21 cellular contexts compared by ENCODE assay signal in the genomic region with DNA sequence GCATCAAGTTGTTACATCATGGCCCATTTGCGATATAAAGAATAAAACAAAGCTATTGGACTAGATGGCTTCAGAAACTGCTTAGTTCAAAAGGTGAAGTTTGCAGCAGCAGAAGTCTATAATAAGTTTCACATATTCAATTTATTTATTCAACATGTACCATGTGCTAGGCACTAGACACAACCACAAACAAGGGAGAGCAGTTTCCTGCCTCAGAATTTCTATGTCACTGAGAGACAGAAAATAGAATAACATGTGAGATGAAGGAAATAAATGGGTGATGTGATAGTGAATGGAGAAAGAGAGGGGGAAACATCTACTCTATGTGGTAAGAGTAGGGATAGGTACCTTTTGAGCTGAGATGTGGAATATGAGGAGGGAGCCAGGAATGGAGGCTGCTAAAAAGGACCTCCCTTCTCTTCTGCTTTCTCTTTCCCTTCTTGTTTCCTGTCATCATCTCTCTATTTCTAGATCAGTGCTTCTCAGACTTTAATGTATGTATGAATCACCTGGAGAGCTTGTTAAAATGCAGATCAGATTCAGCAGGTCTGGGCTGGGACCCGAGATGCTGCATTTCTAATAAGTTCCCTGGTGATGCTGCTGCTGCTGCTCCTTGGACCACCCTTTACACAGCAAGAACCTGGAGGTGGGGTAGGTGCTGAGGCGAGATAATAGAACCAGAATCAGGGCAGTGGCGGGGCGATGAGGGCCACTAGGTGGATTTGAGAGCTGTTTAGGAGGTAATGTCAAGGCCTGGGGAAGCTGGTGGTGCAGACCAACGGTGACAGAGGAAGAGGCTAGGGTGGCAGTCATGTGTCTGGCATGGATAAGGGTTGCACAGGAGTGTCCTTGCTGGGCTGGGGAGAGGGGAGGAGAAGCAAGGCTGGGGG. TPM values are rescaled to one million over a fixed set of nuclear protein-coding genes. Genes with fewer than 3 reads are reported as not detected.
DNase-seq lines count a peak whose midpoint lies in the region; ATAC-seq, FAIRE-seq and TF ChIP-seq lines count a peak whose summit lies in the region.
"Had no signal": no experiment of that assay in that cellular context is flagged by ENCODE, and none has a peak within 500 bp of the region (broad histone marks: within the 10 kb centered on the region; RNA-seq: fewer than 3 reads in every experiment).

No MANE protein-coding gene starts in this region.

- H3K9me3 ChIP-seq in CD4-positive, alpha-beta memory T cell (ENCODE audit: control insufficient read depth in 1 of 2, low read length in 2 of 2) = no peaks in the 10 kb centered on the region
- H3K9me3 ChIP-seq: ascending aorta, BE2C, heart right ventricle had no signal

- peak overlapping the region; percentile 7 to 76 (median 71) for H3K4me3 Mint-ChIP-seq in CD4-positive, alpha-beta memory T cell
- peak overlapping the region; percentile 42 to 58 for H3K4me3 Mint-ChIP-seq in activated T-cell treated with anti-CD3 and anti-CD28 coated beads, Interleukin-2, amount 50 U/mL, for 72 hours
- peak overlapping the region in 3 of 5 donors; percentile 64 to 79 (median 70) for H3K4me3 Mint-ChIP-seq in immature natural killer cell
- H3K4me3 Mint-ChIP-seq: naive B cell had no signal

- ATAC-seq in activated CD4-positive, CD25-positive, alpha-beta regulatory T cell treated with anti-CD3 and anti-CD28 coated beads, Interleukin-2, amount 50 U/mL, for 24 hours = peak; percentile 88 to 90
- ATAC-seq in activated T-cell treated with anti-CD3 and anti-CD28 coated beads, Interleukin-2, amount 50 U/mL, for 72 hours (replicated peaks in 1 of 2) = peak; percentile 69 to 83
- ATAC-seq: heart right ventricle, Right ventricle myocardium inferior had no signal

- H3K27me3 Mint-ChIP-seq in CD4-positive, alpha-beta memory T cell = no peaks in the 10 kb centered on the region
- H3K27me3 Mint-ChIP-seq in activated T-cell treated with anti-CD3 and anti-CD28 coated beads, Interleukin-2, amount 50 U/mL, for 72 hours (ENCODE audit: low read depth) = no peaks in the 10 kb centered on the region
- peaks cover 2 to 10% (median 4%) of the 10 kb centered on the region in 3 donors for H3K27me3 Mint-ChIP-seq in immature natural killer cell (ENCODE audit: low read depth in 3 of 3)

- H3K36me3 Mint-ChIP-seq in CD4-positive, alpha-beta memory T cell = no peaks in the 10 kb centered on the region
- peaks cover 0 to 3% of the 10 kb centered on the region in 2 donors for H3K36me3 Mint-ChIP-seq in activated T-cell treated with anti-CD3 and anti-CD28 coated beads, Interleukin-2, amount 50 U/mL, for 72 hours (ENCODE audit: insufficient read depth in 2 of 2)
- H3K36me3 Mint-ChIP-seq in immature natural killer cell = no peaks in the 10 kb centered on the region
- H3K36me3 Mint-ChIP-seq: naive B cell had no signal

- no peak for FAIRE-seq in H54 (lab: Jason Lieb, UNC)
- FAIRE-seq: GM12892, islet of Langerhans had no signal

- peaks cover 0 to 2% (median 0%) of the 10 kb centered on the region in 8 donors for H3K9me3 Mint-ChIP-seq in CD4-positive, alpha-beta memory T cell
- H3K9me3 Mint-ChIP-seq in activated T-cell treated with anti-CD3 and anti-CD28 coated beads, Interleukin-2, amount 50 U/mL, for 72 hours = peaks cover 0 to 2% of the 10 kb centered on the region in 2 donors
- H3K9me3 Mint-ChIP-seq in immature natural killer cell = no peaks in the 10 kb centered on the region
- H3K9me3 Mint-ChIP-seq: naive B cell had no signal

- H3K4me1 Mint-ChIP-seq in CD4-positive, alpha-beta memory T cell = peaks cover 25 to 44% (median 32%) of the 10 kb centered on the region in 4 donors
- peaks cover 32% of the 10 kb centered on the region for H3K4me1 Mint-ChIP-seq in activated T-cell treated with anti-CD3 and anti-CD28 coated beads, Interleukin-2, amount 50 U/mL, for 72 hours (ENCODE audit: low read depth)
- H3K4me1 Mint-ChIP-seq in immature natural killer cell = peaks cover 23 to 29% of the 10 kb centered on the region in 2 donors

- DNase-seq in activated CD4-positive, CD25-positive, alpha-beta regulatory T cell treated with anti-CD3 and anti-CD28 coated beads, Interleukin-2, amount 50 U/mL, for 72 hours = no peak
- peak in 4 of 5 donors; percentile 12 to 27 (median 18) for DNase-seq in CD4-positive, alpha-beta memory T cell
- DNase-seq in activated T-cell treated with anti-CD3 and anti-CD28 coated beads, Interleukin-2, amount 50 U/mL, for 72 hours = no peak
- DNase-seq in immature natural killer cell (no peak), H54 (ENCODE audit: insufficient read length, low spot score) (no peak), NCI-H526 (lab: John Stamatoyannopoulos, UW) (no peak)
- DNase-seq in NK-92 treated with Interleukin-12 subunit alpha and Interleukin-12 subunit beta, amount 100 ng/mL, for 24 hours (lab: John Stamatoyannopoulos, UW) = no peak
- DNase-seq: BE2C, heart right ventricle, naive B cell, NCI-H1105 treated with DMSO at 0.1 percent for 48 hours, NCI-H524, WERI-Rb-1 had no signal

- peaks cover 43% of the 10 kb centered on the region for H3K4me1 ChIP-seq in CD4-positive, alpha-beta memory T cell (ENCODE audit: insufficient read depth, low read length)
- H3K4me1 ChIP-seq: ascending aorta, BE2C had no signal

- H3K36me3 ChIP-seq in CD4-positive, alpha-beta memory T cell (ENCODE audit: insufficient read depth, low read length) = no peaks in the 10 kb centered on the region
- H3K36me3 ChIP-seq: ascending aorta, BE2C, heart right ventricle, WERI-Rb-1 had no signal

- no peak for TF ChIP-seq POLR2A in H54 (IDR thresholded peaks at IDR 0.05; ENCODE audit: low read depth, low read length)

- intact Hi-C loops in CD4-positive, alpha-beta memory T cell (cut with micrococcal nuclease) = loop anchor here (1.0 kb wide), 1 partner anchor 11 kb away; no protein-coding TSS in a partner anchor

- H3K27me3 ChIP-seq in CD4-positive, alpha-beta memory T cell (ENCODE audit: insufficient read depth, low read length) = no peaks in the 10 kb centered on the region
- H3K27me3 ChIP-seq: ascending aorta, BE2C, heart right ventricle had no signal

- CTCF ChIA-PET in CD4-positive, alpha-beta memory T cell (lab: Charles Lee; ENCODE audit: partially characterized antibody) = interaction anchor here (0.7 to 10.0 kb wide), 15 partner anchors 10 to 228 kb away, joined by 3 to 341 read pairs (median 17); a partner anchor contains a TSS

- no peak overlapping the region for H3K4me3 ChIP-seq in CD4-positive, alpha-beta memory T cell (ENCODE audit: low read length in 2 of 2)
- H3K4me3 ChIP-seq: ascending aorta, heart right ventricle had no signal

- peak overlapping the region; percentile 19 for H3K27ac ChIP-seq in CD4-positive, alpha-beta memory T cell (ENCODE audit: low read depth, low read length)
- H3K27ac ChIP-seq: 22Rv1, ascending aorta, WERI-Rb-1 had no signal

- H3K27ac Mint-ChIP-seq in CD4-positive, alpha-beta memory T cell = peak overlapping the region; percentile 91 to 96 (median 92)
- H3K27ac Mint-ChIP-seq in activated T-cell treated with anti-CD3 and anti-CD28 coated beads, Interleukin-2, amount 50 U/mL, for 72 hours = peak overlapping the region; percentile 65
- peak overlapping the region; percentile 62 to 90 (median 89) for H3K27ac Mint-ChIP-seq in immature natural killer cell
- H3K27ac Mint-ChIP-seq: naive B cell had no signal

- POLR2A ChIA-PET in CD4-positive, alpha-beta memory T cell (lab: Charles Lee; ENCODE audit: partially characterized antibody) = interaction anchor here (1.0 to 6.4 kb wide), 10 partner anchors 11 to 260 kb away, joined by 3 to 139 read pairs (median 6); a partner anchor contains a TSS

RNA-seq across cellular contexts. Expression of a gene that starts 13.7 kb away (rescaled TPM):
- total RNA-seq in CD4-positive, alpha-beta memory T cell = 1 to 10 TPM in 1 of 2 experiments, under 1 TPM in 1; 0.87 to 1.2 TPM
- polyA plus RNA-seq in CD4-positive, alpha-beta memory T cell = under 1 TPM; 0.22 to 0.77 TPM
- total RNA-seq in activated T-cell treated with anti-CD3 and anti-CD28 coated beads, Interleukin-2, amount 50 U/mL, for 72 hours = under 1 TPM in 1 of 2 donors, not detected in 1; 0.53 TPM
- polyA plus RNA-seq in immature natural killer cell = not detected

RNA-seq across cellular contexts. Expression of a gene that starts 32.9 kb away (rescaled TPM):
- 1 to 10 TPM; 1.2 to 1.5 TPM for total RNA-seq in CD4-positive, alpha-beta memory T cell
- under 1 TPM; 0.23 to 0.94 TPM for polyA plus RNA-seq in CD4-positive, alpha-beta memory T cell
- total RNA-seq in activated T-cell treated with anti-CD3 and anti-CD28 coated beads, Interleukin-2, amount 50 U/mL, for 72 hours = 1 to 10 TPM; 1.1 to 1.9 TPM
- polyA plus RNA-seq in immature natural killer cell = under 1 TPM in 2 of 3 donors, not detected in 1; 0.45 to 0.71 TPM

RNA-seq across cellular contexts. Expression of a gene that starts 56.0 kb away (rescaled TPM):
- not detected for total RNA-seq in CD4-positive, alpha-beta memory T cell
- not detected for polyA plus RNA-seq in CD4-positive, alpha-beta memory T cell
- not detected for total RNA-seq in activated T-cell treated with anti-CD3 and anti-CD28 coated beads, Interleukin-2, amount 50 U/mL, for 72 hours
- not detected for polyA plus RNA-seq in immature natural killer cell
- total RNA-seq: lung microvascular endothelial cell; T-helper 1 cell treated with Interleukin-12 subunit alpha and Interleukin-12 subunit beta and Interleukin-4 antibody, amounts not matched to agents 30 ng/mL and 1 ng/mL, for 36 hours had no signal

Comparison
In these comparisons a context has a peak if more than half of its experiments do, and no peak if none do; other contexts are left out.
1. DNase-seq: peak in CD4-positive, alpha-beta memory T cell (4 of 5); none in activated CD4-positive, CD25-positive, alpha-beta regulatory T cell treated with anti-CD3 and anti-CD28 coated beads, Interleukin-2, amount 50 U/mL, for 72 hours (single experiment), activated T-cell treated with anti-CD3 and anti-CD28 coated beads, Interleukin-2, amount 50 U/mL, for 72 hours (0 of 2), immature natural killer cell (0 of 3), H54 (single experiment), NK-92 treated with Interleukin-12 subunit alpha and Interleukin-12 subunit beta, amount 100 ng/mL, for 24 hours (single experiment) and NCI-H526 (0 of 2).
2. Peak in every context shown above with its lines, with median percentiles within 50 percentile points of each other: H3K27ac Mint-ChIP-seq and H3K4me3 Mint-ChIP-seq.